In the genomic region with DNA sequence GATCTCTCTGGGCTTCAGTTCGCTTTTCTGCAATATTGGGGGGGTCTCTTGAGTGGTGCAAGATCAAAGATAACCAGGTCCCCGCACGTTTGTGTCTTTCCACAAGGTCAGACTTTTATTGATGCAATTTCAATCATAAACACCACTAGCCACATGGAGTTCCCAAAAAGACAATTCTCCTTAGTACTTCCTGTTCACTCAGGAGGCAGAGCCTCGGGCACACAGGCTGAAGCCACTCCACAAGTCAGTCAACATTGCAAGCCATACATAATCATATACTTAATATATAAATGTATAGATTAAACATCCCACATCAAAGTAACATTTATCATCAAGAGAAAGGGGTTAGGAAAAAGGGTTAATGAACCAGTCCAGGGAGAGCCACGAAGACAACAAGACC, we compare ENCODE assay signal across 20 cellular contexts. TPM values are rescaled to one million over a fixed set of nuclear protein-coding genes. Genes with fewer than 3 reads are reported as not detected.
"Had no signal": no experiment of that assay in that cellular context is flagged by ENCODE, and none has a peak within 500 bp of the region (broad histone marks: within the 10 kb centered on the region; RNA-seq: fewer than 3 reads in every experiment).

No MANE protein-coding gene starts in this region.

- H3K4me1 ChIP-seq: gastrocnemius medialis had no signal

- H3K9me3 ChIP-seq: gastrocnemius medialis had no signal

- DNase-seq: activated CD4-positive, alpha-beta T cell treated with anti-CD3 and anti-CD28 coated beads, Interleukin-2, amount 10 ng/mL, durations not matched to agents 7 days and 5 days; activated CD8-positive, alpha-beta memory T cell treated with anti-CD3 and anti-CD28 coated beads for 24 hours; activated CD8-positive, alpha-beta memory T cell treated with anti-CD3 and anti-CD28 coated beads, Interleukin-2, amount 50 U/mL, for 48 hours; activated effector memory CD4-positive, alpha-beta T cell treated with Interleukin-2 at 50 U/mL for 16 hours; activated naive CD4-positive, alpha-beta T cell treated with anti-CD3 and anti-CD28 coated beads, Interleukin-2, amount 10 ng/mL, durations not matched to agents 7 days and 5 days; activated naive CD8-positive, alpha-beta T cell treated with anti-CD3 and anti-CD28 coated beads, Interleukin-2, amount 50 U/mL, for 24 hours; activated T-cell treated with anti-CD3 and anti-CD28 coated beads, Interleukin-2, amount 50 U/mL, for 48 hours; anterior cingulate cortex; brain microvascular endothelial cell; central memory CD4-positive, alpha-beta T cell; gastrocnemius medialis; head of caudate nucleus; nephron progenitor cell; occipital lobe; spleen; stimulated activated CD4-positive, alpha-beta T cell treated with anti-CD3 and anti-CD28 coated beads, Interleukin-4, amount 100 ng/mL, for 4 hours; stimulated activated naive B cell treated with anti-CD40 and anti-IgM and Interleukin-4, amounts not matched to agents 10 μg/mL and 1 μg/mL and 100 μg/mL, for 72 hours; T-helper 9 cell had no signal

- H3K27ac ChIP-seq: brain microvascular endothelial cell, gastrocnemius medialis, spleen had no signal

- H3K36me3 ChIP-seq: brain microvascular endothelial cell, gastrocnemius medialis, spleen had no signal

- H3K4me3 ChIP-seq: gastrocnemius medialis, lung, spleen had no signal

- H3K27me3 ChIP-seq: brain microvascular endothelial cell had no signal

RNA-seq across cellular contexts. Expression of a gene that starts 12.0 kb away (rescaled TPM):
- total RNA-seq: activated CD4-positive, alpha-beta T cell treated with anti-CD3 and anti-CD28 coated beads, Interleukin-2, amount 10 ng/mL, durations not matched to agents 7 days and 5 days; myocyte; occipital lobe had no signal
